ENCODE assay signal across 12 cellular contexts in genomic region chr2:183063083-183063482, GRCh38. TPM values are rescaled to one million over a fixed set of nuclear protein-coding genes. Genes with fewer than 3 reads are reported as not detected.
DNase-seq lines count a peak whose midpoint lies in the region; ATAC-seq and TF ChIP-seq lines count a peak whose summit lies in the region.
"Had no signal": no experiment of that assay in that cellular context is flagged by ENCODE, and none has a peak within 500 bp of the region (broad histone marks: within the 10 kb centered on the region; RNA-seq: fewer than 3 reads in every experiment).

No MANE protein-coding gene starts in this region.

- TF ChIP-seq CTCF in cardiac fibroblast (IDR thresholded peaks at IDR 0.05; ENCODE audit: low read depth, low read length) = no peak
- no peak for TF ChIP-seq CTCF in omental fat pad (IDR thresholded peaks at IDR 0.05)
- TF ChIP-seq CTCF in mesothelial cell of epicardium (IDR thresholded peaks at IDR 0.05; ENCODE audit: unreplicated experiment) = no peak

- H3K4me3 Mint-ChIP-seq in mesothelial cell of epicardium = no peak overlapping the region
- H3K4me3 Mint-ChIP-seq: activated CD4-positive, alpha-beta T cell treated with anti-CD3 and anti-CD28 coated beads for 36 hours; activated naive CD8-positive, alpha-beta T cell treated with anti-CD3 and anti-CD28 coated beads, Interleukin-2, amount 10 ng/mL, durations not matched to agents 7 days and 5 days had no signal

- peaks cover 3% of the 10 kb centered on the region for H3K4me1 Mint-ChIP-seq in mesothelial cell of epicardium
- H3K4me1 Mint-ChIP-seq: activated naive CD8-positive, alpha-beta T cell treated with anti-CD3 and anti-CD28 coated beads, Interleukin-2, amount 10 ng/mL, durations not matched to agents 7 days and 5 days had no signal

- no peaks in the 10 kb centered on the region for H3K9me3 Mint-ChIP-seq in mesothelial cell of epicardium
- H3K9me3 Mint-ChIP-seq: activated naive CD8-positive, alpha-beta T cell treated with anti-CD3 and anti-CD28 coated beads, Interleukin-2, amount 10 ng/mL, durations not matched to agents 7 days and 5 days had no signal

- no peaks in the 10 kb centered on the region for H3K36me3 Mint-ChIP-seq in mesothelial cell of epicardium
- H3K36me3 Mint-ChIP-seq: activated naive CD8-positive, alpha-beta T cell treated with anti-CD3 and anti-CD28 coated beads, Interleukin-2, amount 10 ng/mL, durations not matched to agents 7 days and 5 days had no signal

- DNase-seq in A172 (ENCODE audit: low spot score) (peak; percentile 8), cardiac fibroblast (ENCODE audit: low read depth in 2 of 2) (peak; percentile 83 to 92), omental fat pad (ENCODE audit: low spot score) (no peak), T1000 (lab: John Stamatoyannopoulos, UW) (no peak), mesothelial cell of epicardium (ENCODE audit: low spot score in 2 of 2, unreplicated experiment in 2 of 2) (no peak)
- DNase-seq: activated CD4-positive, alpha-beta T cell treated with anti-CD3 and anti-CD28 coated beads for 36 hours; activated naive CD8-positive, alpha-beta T cell treated with anti-CD3 and anti-CD28 coated beads, Interleukin-2, amount 10 ng/mL, durations not matched to agents 7 days and 5 days; AML-193; heart left ventricle had no signal

- no peak overlapping the region for H3K27ac Mint-ChIP-seq in mesothelial cell of epicardium
- H3K27ac Mint-ChIP-seq: activated CD4-positive, alpha-beta T cell treated with anti-CD3 and anti-CD28 coated beads for 36 hours; activated naive CD8-positive, alpha-beta T cell treated with anti-CD3 and anti-CD28 coated beads, Interleukin-2, amount 10 ng/mL, durations not matched to agents 7 days and 5 days had no signal

- no peaks in the 10 kb centered on the region for H3K27me3 Mint-ChIP-seq in mesothelial cell of epicardium (ENCODE audit: low read depth)

- ATAC-seq in GM18867 (IDR thresholded peaks at IDR 0.05; ENCODE audit: unreplicated experiment) (peak; percentile 63), HG03520 (IDR thresholded peaks at IDR 0.05; ENCODE audit: unreplicated experiment) (peak; percentile 88), omental fat pad (ENCODE audit: low FRiP score) (no peak), HG02852 (IDR thresholded peaks at IDR 0.05; ENCODE audit: unreplicated experiment) (no peak)
- ATAC-seq: activated CD4-positive, alpha-beta T cell treated with anti-CD3 and anti-CD28 coated beads for 36 hours; heart left ventricle had no signal

- no peak overlapping the region for H3K4me3 ChIP-seq in cardiac fibroblast (replicated peaks in 1 of 2; ENCODE audit: low read depth in 2 of 2, low read length in 2 of 2)
- H3K4me3 ChIP-seq: heart left ventricle had no signal

RNA-seq across cellular contexts. Expression of gene DUSP19, which starts 15.5 kb away (rescaled TPM):
- 2.5 and 3.2 TPM in 2 replicates for total RNA-seq in A172 (2014; rRNA removed; shearing (Covaris generic))
- total RNA-seq in omental fat pad (1 to 10 TPM in 3 of 4 donors, under 1 TPM in 1; 0.60 to 2.8 (median 1.5) TPM), mesothelial cell of epicardium (3.5 to 4.3 TPM (median 4.3 TPM) in 3 replicates)

RNA-seq across cellular contexts. Expression of gene NCKAP1, which starts 24.8 kb away (rescaled TPM):
- 186 and 213 TPM in 2 replicates for total RNA-seq in A172 (2014; rRNA removed; shearing (Covaris generic))
- total RNA-seq in omental fat pad (100 to 1,000 TPM; 114 to 144 (median 124) TPM), mesothelial cell of epicardium (98.9 to 106 TPM (median 104 TPM) in 3 replicates)

Comparison
In these comparisons a context has a peak if more than half of its experiments do, and no peak if none do; other contexts are left out.
1. DNase-seq: peak in A172 (single experiment) and cardiac fibroblast (2 of 2); none in omental fat pad (single experiment), T1000 (single experiment) and mesothelial cell of epicardium (0 of 2).
2. ATAC-seq: peak in GM18867 (single experiment) and HG03520 (single experiment); none in omental fat pad (single experiment) and HG02852 (single experiment).